In genomic region chr3:73786346-73786807, GRCh38 we compare ENCODE assay signal across 10 cellular contexts.
DNase-seq lines count a peak whose midpoint lies in the region; ATAC-seq, FAIRE-seq and TF ChIP-seq lines count a peak whose summit lies in the region.
"Had no signal": no experiment of that assay in that cellular context is flagged by ENCODE, and none has a peak within 500 bp of the region (broad histone marks: within the 10 kb centered on the region; RNA-seq: fewer than 3 reads in every experiment).

No MANE protein-coding gene starts in this region.

- intact Hi-C loops in left cardiac atrium (cut with DNase I) (no loop called here), pancreas (cut with DNase I) (no loop called here)

- no peak overlapping the region for H3K4me3 Mint-ChIP-seq in activated CD4-positive, alpha-beta memory T cell treated with anti-CD3 and anti-CD28 coated beads, Interleukin-2, amount 10 ng/mL, durations not matched to agents 7 days and 5 days
- H3K4me3 Mint-ChIP-seq: activated CD4-positive, alpha-beta T cell treated with anti-CD3 and anti-CD28 coated beads, Interleukin-2, amount 10 ng/mL, durations not matched to agents 7 days and 5 days had no signal

- in situ Hi-C loops in astrocyte of the cerebellum (cut with HindIII; ENCODE audit: low sequenced_read_pairs), result no loop called here

- H3K4me3 ChIP-seq in astrocyte of the cerebellum (ENCODE audit: low read depth, low read length) (no peak overlapping the region), thoracic aorta (no peak overlapping the region), pancreas (no peak overlapping the region)

- no peaks in the 10 kb centered on the region for H3K27me3 ChIP-seq in thoracic aorta (replicated peaks; ENCODE audit: insufficient read depth)
- no peaks in the 10 kb centered on the region for H3K27me3 ChIP-seq in pancreas

- H3K4me1 ChIP-seq in thoracic aorta (ENCODE audit: control insufficient read depth in 1 of 2, low read depth in 2 of 2) (peaks cover 9 to 37% of the 10 kb centered on the region in 2 donors), pancreas (no peaks in the 10 kb centered on the region)

- H3K27ac ChIP-seq in thoracic aorta (peak overlapping the region; percentile 49 to 65), pancreas (no peak overlapping the region)

- no peaks in the 10 kb centered on the region for H3K36me3 Mint-ChIP-seq in activated CD4-positive, alpha-beta memory T cell treated with anti-CD3 and anti-CD28 coated beads, Interleukin-2, amount 10 ng/mL, durations not matched to agents 7 days and 5 days (ENCODE audit: low read depth)

- POLR2A ChIA-PET in activated CD4-positive, alpha-beta memory T cell treated with anti-CD3 and anti-CD28 coated beads, Interleukin-2, amount 10 ng/mL, durations not matched to agents 7 days and 5 days (lab: Charles Lee), result no interaction called here

- no peak for FAIRE-seq in pancreas (lab: Jason Lieb, UNC)

- H3K4me1 Mint-ChIP-seq in activated CD4-positive, alpha-beta memory T cell treated with anti-CD3 and anti-CD28 coated beads, Interleukin-2, amount 10 ng/mL, durations not matched to agents 7 days and 5 days, result no peaks in the 10 kb centered on the region
- H3K4me1 Mint-ChIP-seq: activated CD4-positive, alpha-beta T cell treated with anti-CD3 and anti-CD28 coated beads, Interleukin-2, amount 10 ng/mL, durations not matched to agents 7 days and 5 days had no signal

- TF ChIP-seq CTCF in astrocyte of the cerebellum (IDR thresholded peaks at IDR 0.05; ENCODE audit: low read depth, low read length, missing control alignments) (no peak), thoracic aorta (IDR thresholded peaks at IDR 0.05) (no peak), pancreas (IDR thresholded peaks at IDR 0.05) (no peak)

- no peaks in the 10 kb centered on the region for H3K36me3 ChIP-seq in thoracic aorta
- no peaks in the 10 kb centered on the region for H3K36me3 ChIP-seq in pancreas

- no peak overlapping the region for H3K27ac Mint-ChIP-seq in activated CD4-positive, alpha-beta memory T cell treated with anti-CD3 and anti-CD28 coated beads, Interleukin-2, amount 10 ng/mL, durations not matched to agents 7 days and 5 days
- H3K27ac Mint-ChIP-seq: activated CD4-positive, alpha-beta T cell treated with anti-CD3 and anti-CD28 coated beads, Interleukin-2, amount 10 ng/mL, durations not matched to agents 7 days and 5 days had no signal

- peaks cover 11% of the 10 kb centered on the region for H3K9me3 Mint-ChIP-seq in activated CD4-positive, alpha-beta memory T cell treated with anti-CD3 and anti-CD28 coated beads, Interleukin-2, amount 10 ng/mL, durations not matched to agents 7 days and 5 days
- H3K9me3 Mint-ChIP-seq: activated CD4-positive, alpha-beta T cell treated with anti-CD3 and anti-CD28 coated beads, Interleukin-2, amount 10 ng/mL, durations not matched to agents 7 days and 5 days had no signal

- no peaks in the 10 kb centered on the region for H3K27me3 Mint-ChIP-seq in activated CD4-positive, alpha-beta memory T cell treated with anti-CD3 and anti-CD28 coated beads, Interleukin-2, amount 10 ng/mL, durations not matched to agents 7 days and 5 days
- H3K27me3 Mint-ChIP-seq: activated CD4-positive, alpha-beta T cell treated with anti-CD3 and anti-CD28 coated beads, Interleukin-2, amount 10 ng/mL, durations not matched to agents 7 days and 5 days had no signal

- ATAC-seq in left cardiac atrium, result peak; percentile 38 to 97
- peak; percentile 92 for ATAC-seq in thoracic aorta (ENCODE audit: insufficient number of reproducible peaks, low FRiP score, low read depth)
- no peak for ATAC-seq in GM21528 (IDR thresholded peaks at IDR 0.05; ENCODE audit: low FRiP score, unreplicated experiment)
- ATAC-seq in pancreas, result no peak

- H3K9me3 ChIP-seq in thoracic aorta (no peaks in the 10 kb centered on the region), pancreas (no peaks in the 10 kb centered on the region)

- CTCF ChIA-PET in activated CD4-positive, alpha-beta memory T cell treated with anti-CD3 and anti-CD28 coated beads, Interleukin-2, amount 10 ng/mL, durations not matched to agents 7 days and 5 days (lab: Charles Lee), result no interaction called here

- 93 to 97% methylated on average over 1 of the region's 1 CpG for WGBS in pancreas, 2 donors

- peak; percentile 94 for DNase-seq in HS-27A (ENCODE audit: low read depth)
- DNase-seq in astrocyte of the cerebellum (ENCODE audit: low read depth), result peak; percentile 72
- DNase-seq in left cardiac atrium, result peak; percentile 47
- DNase-seq in thoracic aorta (ENCODE audit: low spot score), result peak; percentile 63
- DNase-seq in activated CD4-positive, alpha-beta memory T cell treated with anti-CD3 and anti-CD28 coated beads, Interleukin-2, amount 10 ng/mL, durations not matched to agents 7 days and 5 days, result no peak
- no peak for DNase-seq in pancreas
- DNase-seq in iPS-NIHi7 (ENCODE audit: extremely low spot score), result no peak
- DNase-seq: activated CD4-positive, alpha-beta T cell treated with anti-CD3 and anti-CD28 coated beads, Interleukin-2, amount 10 ng/mL, durations not matched to agents 7 days and 5 days; occipital lobe had no signal

Comparison
In these comparisons a context has a peak if more than half of its experiments do, and no peak if none do; other contexts are left out.
1. DNase-seq: peak in HS-27A (single experiment), astrocyte of the cerebellum (single experiment), left cardiac atrium (single experiment) and thoracic aorta (single experiment); none in activated CD4-positive, alpha-beta memory T cell treated with anti-CD3 and anti-CD28 coated beads, Interleukin-2, amount 10 ng/mL, durations not matched to agents 7 days and 5 days (single experiment), pancreas (0 of 6) and iPS-NIHi7 (single experiment).
2. ATAC-seq: peak in left cardiac atrium (2 of 2) and thoracic aorta (single experiment); none in GM21528 (single experiment) and pancreas (0 of 4).
3. H3K27ac ChIP-seq: peak in thoracic aorta (2 of 2); none in pancreas (0 of 4).